16 cellular contexts compared by ENCODE assay signal in genomic region chr1:170768929-170769328, GRCh38.
DNase-seq lines count a peak whose midpoint lies in the region; ATAC-seq, FAIRE-seq and TF ChIP-seq lines count a peak whose summit lies in the region.
"Had no signal": no experiment of that assay in that cellular context is flagged by ENCODE, and none has a peak within 500 bp of the region (broad histone marks: within the 10 kb centered on the region; RNA-seq: fewer than 3 reads in every experiment).

No MANE protein-coding gene starts in this region.

- H3K9me3 ChIP-seq in SJCRH30 (replicated peaks): no peaks in the 10 kb centered on the region
- no peaks in the 10 kb centered on the region for H3K9me3 ChIP-seq in small intestine (ENCODE audit: control insufficient read depth, low read depth)
- no peaks in the 10 kb centered on the region for H3K9me3 ChIP-seq in trophoblast cell (ENCODE audit: insufficient read depth, low read depth, low read length)

- H3F3A ChIP-seq in GM23338 (replicated peaks; ENCODE audit: low read depth): no peaks in the 10 kb centered on the region

- no peak overlapping the region for H2BK120ac ChIP-seq in trophoblast cell (ENCODE audit: insufficient read depth, low read length, poor library complexity)

- ATAC-seq in GM23338: peak; percentile 52

- H3K4me1 Mint-ChIP-seq in GM23338: no peaks in the 10 kb centered on the region
- H3K4me1 Mint-ChIP-seq: CD8-positive, alpha-beta memory T cell; IgD-negative memory B cell had no signal

- H3K23ac ChIP-seq in trophoblast cell (ENCODE audit: low read length): no peak overlapping the region

- H3K27me3 Mint-ChIP-seq in GM23338 (ENCODE audit: insufficient read depth, low read depth, poor library complexity): no peaks in the 10 kb centered on the region
- H3K27me3 Mint-ChIP-seq: IgD-negative memory B cell had no signal

- H4K20me1 ChIP-seq in GM23338 (replicated peaks; ENCODE audit: insufficient read depth): no peaks in the 10 kb centered on the region

- no peak overlapping the region for H3K27ac Mint-ChIP-seq in GM23338
- H3K27ac Mint-ChIP-seq: CD8-positive, alpha-beta memory T cell; IgD-negative memory B cell had no signal

- H4K12ac ChIP-seq in trophoblast cell (ENCODE audit: low read depth, low read length): no peak overlapping the region

- no peaks in the 10 kb centered on the region for H3K9me3 Mint-ChIP-seq in GM23338
- H3K9me3 Mint-ChIP-seq: CD8-positive, alpha-beta memory T cell; IgD-negative memory B cell had no signal

- no peaks in the 10 kb centered on the region for H3K79me1 ChIP-seq in trophoblast cell (ENCODE audit: low read length)

- TF ChIP-seq CTCF in GM23338 (conservative IDR thresholded peaks at IDR 0.05; ENCODE audit: low read depth in 2 of 2): no peak
- TF ChIP-seq CTCF in epithelial cell of esophagus (IDR thresholded peaks at IDR 0.05; ENCODE audit: insufficient read depth, low read depth, low read length, missing control alignments): no peak

- H3K4ac ChIP-seq in trophoblast cell (ENCODE audit: low read depth, low read length): no peak overlapping the region

- no peak overlapping the region for H3K4me3 Mint-ChIP-seq in GM23338
- H3K4me3 Mint-ChIP-seq: CD8-positive, alpha-beta memory T cell; IgD-negative memory B cell had no signal

- DNase-seq in GM23338 (ENCODE audit: low spot score): no peak
- peak; percentile 2 for DNase-seq in SJCRH30
- DNase-seq in epithelial cell of esophagus (ENCODE audit: low read depth): peak; percentile 8
- DNase-seq in myocyte (ENCODE audit: low read depth): peak; percentile 37
- DNase-seq in central memory CD4-positive, alpha-beta T cell: no peak
- no peak for DNase-seq in small intestine
- DNase-seq in trophoblast cell: no peak
- no peak for DNase-seq in NK-92 treated with Interleukin-12 subunit alpha and Interleukin-12 subunit beta, amount 100 ng/mL, for 24 hours (lab: John Stamatoyannopoulos, UW)
- DNase-seq: CD8-positive, alpha-beta memory T cell; H7; NCI-H1436; NCI-H2029 treated with DMSO at 0.1 percent for 48 hours; NCI-H510A; NCI-H82 had no signal

- no peaks in the 10 kb centered on the region for H3K36me3 Mint-ChIP-seq in GM23338 (ENCODE audit: low read depth)
- H3K36me3 Mint-ChIP-seq: CD8-positive, alpha-beta memory T cell; IgD-negative memory B cell had no signal

- no peak overlapping the region for H3K18ac ChIP-seq in trophoblast cell (ENCODE audit: low read length)

- H3K27me3 ChIP-seq in GM23338 (ENCODE audit: insufficient read depth): no peaks in the 10 kb centered on the region
- H3K27me3 ChIP-seq in SJCRH30: no peaks in the 10 kb centered on the region
- no peaks in the 10 kb centered on the region for H3K27me3 ChIP-seq in small intestine (ENCODE audit: control insufficient read depth in 2 of 2, insufficient read depth in 2 of 2, low read length in 2 of 2)
- no peaks in the 10 kb centered on the region for H3K27me3 ChIP-seq in trophoblast cell (ENCODE audit: insufficient read depth, low read length)

- no peak overlapping the region for H3K9ac ChIP-seq in trophoblast cell (ENCODE audit: low read length)

- no peak overlapping the region for H2AFZ ChIP-seq in GM23338
- H2AFZ ChIP-seq in trophoblast cell (ENCODE audit: insufficient read depth, low read length, poor library complexity): no peak overlapping the region

- no peak for FAIRE-seq in small intestine (lab: Jason Lieb, UNC)

- H2BK12ac ChIP-seq in trophoblast cell (ENCODE audit: low read length): no peak overlapping the region

- H3K27ac ChIP-seq in GM23338 (ENCODE audit: low read depth) (no peak overlapping the region), SJCRH30 (no peak overlapping the region), small intestine (ENCODE audit: low read depth in 1 of 2, low read length in 1 of 2) (no peak overlapping the region), trophoblast cell (ENCODE audit: low read depth, low read length) (no peak overlapping the region)
- H3K27ac ChIP-seq: RWPE1 had no signal

- no peak overlapping the region for H3K4me3 ChIP-seq in GM23338
- H3K4me3 ChIP-seq in SJCRH30: no peak overlapping the region
- H3K4me3 ChIP-seq in epithelial cell of esophagus (ENCODE audit: low read length): no peak overlapping the region
- H3K4me3 ChIP-seq in small intestine (ENCODE audit: low read depth in 1 of 2, low read length in 2 of 2): no peak overlapping the region
- H3K4me3 ChIP-seq in trophoblast cell (ENCODE audit: low read depth, low read length): no peak overlapping the region

- no peaks in the 10 kb centered on the region for H3K79me2 ChIP-seq in GM23338 (replicated peaks; ENCODE audit: insufficient read depth)
- H3K79me2 ChIP-seq in trophoblast cell (ENCODE audit: control insufficient read depth, insufficient read depth, low read length, poor library complexity): no peaks in the 10 kb centered on the region

- no peak overlapping the region for H4K8ac ChIP-seq in trophoblast cell (ENCODE audit: low read depth, low read length)

- H4K91ac ChIP-seq in trophoblast cell (ENCODE audit: low read depth, low read length): no peak overlapping the region

- H2AK5ac ChIP-seq in trophoblast cell (ENCODE audit: low read length): no peak overlapping the region

- H3K4me1 ChIP-seq in GM23338 (ENCODE audit: insufficient read depth) (no peaks in the 10 kb centered on the region), SJCRH30 (no peaks in the 10 kb centered on the region), small intestine (ENCODE audit: control insufficient read depth in 2 of 2, insufficient read depth in 1 of 2, low read depth in 1 of 2, low read length in 1 of 2) (no peaks in the 10 kb centered on the region), trophoblast cell (ENCODE audit: control insufficient read depth in 1 of 2, insufficient read depth in 2 of 2, low read length in 2 of 2) (no peaks in the 10 kb centered on the region)

- H3K36me3 ChIP-seq in GM23338 (ENCODE audit: insufficient read depth) (no peaks in the 10 kb centered on the region), SJCRH30 (no peaks in the 10 kb centered on the region), small intestine (ENCODE audit: control insufficient read depth in 2 of 2, insufficient read depth in 2 of 2, low read length in 2 of 2) (no peaks in the 10 kb centered on the region), trophoblast cell (ENCODE audit: control insufficient read depth in 1 of 2, insufficient read depth in 2 of 2, low read length in 2 of 2) (no peaks in the 10 kb centered on the region)

- H3K4me2 ChIP-seq in GM23338: no peak overlapping the region
- H3K4me2 ChIP-seq in trophoblast cell (ENCODE audit: low read length): no peak overlapping the region

- no peak overlapping the region for H3K14ac ChIP-seq in trophoblast cell (ENCODE audit: low read length)

- H2BK5ac ChIP-seq in trophoblast cell (ENCODE audit: low read depth, low read length, poor library complexity): no peak overlapping the region

- WGBS in small intestine, 3 donors: 69 to 78% (median 77%) methylated on average over 1 of the region's 1 CpG
- WGBS in trophoblast cell (ENCODE audit: extremely low coverage, insufficient coverage, insufficient read length): no CpG with 5 or more reads among the region's 1 CpG

- H3K9me2 ChIP-seq in GM23338 (ENCODE audit: insufficient read depth): no peaks in the 10 kb centered on the region

TF ChIP-seq in GM23338, 12 proteins besides CTCF, POLR2A, EP300 and RAD21:
- TF ChIP-seq REST (IDR thresholded peaks at IDR 0.05; ENCODE audit: unreplicated experiment) (peak; percentile 73), ZNF331 (CRISPR knock-in tag; IDR thresholded peaks at IDR 0.05; ENCODE audit: low read depth) (no peak)

Comparison
In these comparisons a context has a peak if more than half of its experiments do, and no peak if none do; other contexts are left out.
1. DNase-seq: peak in SJCRH30 (2 of 2), epithelial cell of esophagus (single experiment) and myocyte (single experiment); none in GM23338 (single experiment), central memory CD4-positive, alpha-beta T cell (single experiment), small intestine (single experiment), trophoblast cell (0 of 2) and NK-92 treated with Interleukin-12 subunit alpha and Interleukin-12 subunit beta, amount 100 ng/mL, for 24 hours (single experiment).